ENCODE assay signal across 1 cellular context in genomic region chr20:19690462-19690861, GRCh38.
TF ChIP-seq lines count a peak whose summit lies in the region.

No MANE protein-coding gene starts in this region.

TF ChIP-seq in GM23338, 12 proteins besides CTCF, POLR2A, EP300 and RAD21 (continued from another document):
- TF ChIP-seq, protein P1, sequence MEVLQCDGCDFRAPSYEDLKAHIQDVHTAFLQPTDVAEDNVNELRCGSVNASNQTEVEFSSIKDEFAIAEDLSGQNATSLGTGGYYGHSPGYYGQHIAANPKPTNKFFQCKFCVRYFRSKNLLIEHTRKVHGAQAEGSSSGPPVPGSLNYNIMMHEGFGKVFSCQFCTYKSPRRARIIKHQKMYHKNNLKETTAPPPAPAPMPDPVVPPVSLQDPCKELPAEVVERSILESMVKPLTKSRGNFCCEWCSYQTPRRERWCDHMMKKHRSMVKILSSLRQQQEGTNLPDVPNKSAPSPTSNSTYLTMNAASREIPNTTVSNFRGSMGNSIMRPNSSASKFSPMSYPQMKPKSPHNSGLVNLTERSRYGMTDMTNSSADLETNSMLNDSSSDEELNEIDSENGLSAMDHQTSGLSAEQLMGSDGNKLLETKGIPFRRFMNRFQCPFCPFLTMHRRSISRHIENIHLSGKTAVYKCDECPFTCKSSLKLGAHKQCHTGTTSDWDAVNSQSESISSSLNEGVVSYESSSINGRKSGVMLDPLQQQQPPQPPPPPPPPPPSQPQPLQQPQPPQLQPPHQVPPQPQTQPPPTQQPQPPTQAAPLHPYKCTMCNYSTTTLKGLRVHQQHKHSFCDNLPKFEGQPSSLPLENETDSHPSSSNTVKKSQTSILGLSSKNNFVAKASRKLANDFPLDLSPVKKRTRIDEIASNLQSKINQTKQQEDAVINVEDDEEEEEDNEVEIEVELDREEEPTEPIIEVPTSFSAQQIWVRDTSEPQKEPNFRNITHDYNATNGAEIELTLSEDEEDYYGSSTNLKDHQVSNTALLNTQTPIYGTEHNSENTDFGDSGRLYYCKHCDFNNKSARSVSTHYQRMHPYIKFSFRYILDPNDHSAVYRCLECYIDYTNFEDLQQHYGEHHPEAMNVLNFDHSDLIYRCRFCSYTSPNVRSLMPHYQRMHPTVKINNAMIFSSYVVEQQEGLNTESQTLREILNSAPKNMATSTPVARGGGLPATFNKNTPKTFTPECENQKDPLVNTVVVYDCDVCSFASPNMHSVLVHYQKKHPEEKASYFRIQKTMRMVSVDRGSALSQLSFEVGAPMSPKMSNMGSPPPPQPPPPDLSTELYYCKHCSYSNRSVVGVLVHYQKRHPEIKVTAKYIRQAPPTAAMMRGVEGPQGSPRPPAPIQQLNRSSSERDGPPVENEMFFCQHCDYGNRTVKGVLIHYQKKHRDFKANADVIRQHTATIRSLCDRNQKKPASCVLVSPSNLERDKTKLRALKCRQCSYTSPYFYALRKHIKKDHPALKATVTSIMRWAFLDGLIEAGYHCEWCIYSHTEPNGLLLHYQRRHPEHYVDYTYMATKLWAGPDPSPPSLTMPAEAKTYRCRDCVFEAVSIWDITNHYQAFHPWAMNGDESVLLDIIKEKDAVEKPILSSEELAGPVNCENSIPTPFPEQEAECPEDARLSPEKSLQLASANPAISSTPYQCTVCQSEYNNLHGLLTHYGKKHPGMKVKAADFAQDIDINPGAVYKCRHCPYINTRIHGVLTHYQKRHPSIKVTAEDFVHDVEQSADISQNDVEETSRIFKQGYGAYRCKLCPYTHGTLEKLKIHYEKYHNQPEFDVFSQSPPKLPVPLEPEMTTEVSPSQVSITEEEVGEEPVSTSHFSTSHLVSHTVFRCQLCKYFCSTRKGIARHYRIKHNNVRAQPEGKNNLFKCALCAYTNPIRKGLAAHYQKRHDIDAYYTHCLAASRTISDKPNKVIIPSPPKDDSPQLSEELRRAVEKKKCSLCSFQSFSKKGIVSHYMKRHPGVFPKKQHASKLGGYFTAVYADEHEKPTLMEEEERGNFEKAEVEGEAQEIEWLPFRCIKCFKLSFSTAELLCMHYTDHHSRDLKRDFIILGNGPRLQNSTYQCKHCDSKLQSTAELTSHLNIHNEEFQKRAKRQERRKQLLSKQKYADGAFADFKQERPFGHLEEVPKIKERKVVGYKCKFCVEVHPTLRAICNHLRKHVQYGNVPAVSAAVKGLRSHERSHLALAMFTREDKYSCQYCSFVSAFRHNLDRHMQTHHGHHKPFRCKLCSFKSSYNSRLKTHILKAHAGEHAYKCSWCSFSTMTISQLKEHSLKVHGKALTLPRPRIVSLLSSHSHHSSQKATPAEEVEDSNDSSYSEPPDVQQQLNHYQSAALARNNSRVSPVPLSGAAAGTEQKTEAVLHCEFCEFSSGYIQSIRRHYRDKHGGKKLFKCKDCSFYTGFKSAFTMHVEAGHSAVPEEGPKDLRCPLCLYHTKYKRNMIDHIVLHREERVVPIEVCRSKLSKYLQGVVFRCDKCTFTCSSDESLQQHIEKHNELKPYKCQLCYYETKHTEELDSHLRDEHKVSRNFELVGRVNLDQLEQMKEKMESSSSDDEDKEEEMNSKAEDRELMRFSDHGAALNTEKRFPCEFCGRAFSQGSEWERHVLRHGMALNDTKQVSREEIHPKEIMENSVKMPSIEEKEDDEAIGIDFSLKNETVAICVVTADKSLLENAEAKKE (CRISPR knock-in tag; IDR thresholded peaks at IDR 0.05): no peak
- TF ChIP-seq POLR2AphosphoS5 (IDR thresholded peaks at IDR 0.05; ENCODE audit: low read depth) (no peak), NANOG (IDR thresholded peaks at IDR 0.05; ENCODE audit: borderline replicate concordance) (no peak), ZNF331 (CRISPR knock-in tag; IDR thresholded peaks at IDR 0.05; ENCODE audit: low read depth) (no peak), REST (IDR thresholded peaks at IDR 0.05; ENCODE audit: unreplicated experiment) (no peak), EZH2phosphoT487 (IDR thresholded peaks at IDR 0.05; ENCODE audit: unreplicated experiment) (no peak), EZH2 (IDR thresholded peaks at IDR 0.05; ENCODE audit: low read depth, unreplicated experiment) (no peak)
TF ChIP-seq in GM23338: peak in this region for 0.
